ENCODE assay signal across 10 cellular contexts in the genomic region with DNA sequence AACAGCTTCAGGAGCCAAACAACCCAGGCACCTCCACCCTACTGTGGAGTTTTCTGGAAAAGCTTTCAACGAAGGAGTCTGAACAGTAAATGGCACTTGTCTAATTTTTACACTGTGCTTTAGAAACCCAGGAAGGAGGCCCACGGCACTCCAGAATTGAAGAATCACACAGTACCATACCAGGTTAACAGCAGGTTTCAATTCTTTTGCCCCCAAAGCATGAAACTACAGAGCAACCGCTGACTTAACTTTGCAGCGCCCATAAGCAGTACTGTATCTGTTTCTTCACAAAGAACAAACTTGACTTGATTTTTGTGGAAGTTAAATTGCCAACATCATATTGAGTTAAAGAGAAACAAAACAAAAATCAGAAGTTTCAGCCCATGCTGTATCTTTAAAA.
DNase-seq lines count a peak whose midpoint lies in the region; ATAC-seq and TF ChIP-seq lines count a peak whose summit lies in the region.
"Had no signal": no experiment of that assay in that cellular context is flagged by ENCODE, and none has a peak within 500 bp of the region (broad histone marks: within the 10 kb centered on the region; RNA-seq: fewer than 3 reads in every experiment).

No MANE protein-coding gene starts in this region.

- H3K27me3 ChIP-seq in brain microvascular endothelial cell (replicated peaks): no peaks in the 10 kb centered on the region
- H3K27me3 ChIP-seq in aorta (ENCODE audit: control insufficient read depth in 1 of 2, insufficient read depth in 2 of 2, low read length in 1 of 2): no peaks in the 10 kb centered on the region

- H3K4me3 Mint-ChIP-seq in naive thymus-derived CD8-positive, alpha-beta T cell: peak overlapping the region; percentile 86 to 99 (median 93)

- WGBS in aorta, 2 donors: 4 to 10% methylated on average over 4 of the region's 4 CpGs

- POLR2A ChIA-PET in naive thymus-derived CD8-positive, alpha-beta T cell (lab: Charles Lee): interaction anchor here (0.7 to 1.0 kb wide), 2 partner anchors 50 to 51 kb away, joined by 3 read pairs; no protein-coding TSS in a partner anchor

- H3K4me3 ChIP-seq in brain microvascular endothelial cell (ENCODE audit: low read depth, low read length): no peak overlapping the region
- H3K4me3 ChIP-seq in aorta (ENCODE audit: low read length in 2 of 2): peak overlapping the region; percentile 89 to 99

- H3K27ac ChIP-seq in brain microvascular endothelial cell (peak overlapping the region; percentile 96), aorta (ENCODE audit: low read depth in 1 of 2, low read length in 2 of 2) (peak overlapping the region; percentile 89 to 98)

- H3K27me3 Mint-ChIP-seq in naive thymus-derived CD8-positive, alpha-beta T cell: no peaks in the 10 kb centered on the region

- peak overlapping the region; percentile 91 to 98 (median 95) for H3K27ac Mint-ChIP-seq in naive thymus-derived CD8-positive, alpha-beta T cell

- intact Hi-C loops in aorta (cut with DNase I): loop anchor here (5.0 to 10.0 kb wide), 3 partner anchors 35 to 378 kb away; no protein-coding TSS in a partner anchor

- H3K9me3 ChIP-seq in aorta (ENCODE audit: control insufficient read depth, low read length): no peaks in the 10 kb centered on the region

- peak in 1 of 2 donors; percentile 12 for ATAC-seq in naive thymus-derived CD8-positive, alpha-beta T cell
- no peak for ATAC-seq in aorta (ENCODE audit: low FRiP score)

- in situ Hi-C loops in brain microvascular endothelial cell (cut with HindIII; ENCODE audit: low pct_ligation_motif_present, low sequenced_read_pairs): no loop called here

- no peak for TF ChIP-seq CTCF in brain microvascular endothelial cell (IDR thresholded peaks at IDR 0.05; ENCODE audit: low read depth, low read length, missing control alignments)

- peak; percentile 45 for DNase-seq in stimulated activated CD4-positive, alpha-beta T cell treated with anti-CD3 and anti-CD28 coated beads, Interleukin-15, amount 100 ng/mL, for 24 hours
- DNase-seq in stimulated activated CD4-positive, alpha-beta T cell treated with anti-CD3 and anti-CD28 coated beads, Interleukin-4, amount 100 ng/mL, for 4 hours: no peak
- DNase-seq in brain microvascular endothelial cell (no peak), aorta (no peak), NCI-H345 (lab: John Stamatoyannopoulos, UW) (no peak), NCI-H774 (lab: John Stamatoyannopoulos, UW) (no peak), epidermal melanocyte (ENCODE audit: insufficient read length, low spot score) (no peak)
- DNase-seq in naive thymus-derived CD8-positive, alpha-beta T cell: peak in 2 of 10 donors; percentile 6 to 29
- DNase-seq: COR-L47, NCI-H510A had no signal

- peaks cover 5 to 6% of the 10 kb centered on the region in 2 donors for H3K4me1 ChIP-seq in aorta (ENCODE audit: control insufficient read depth in 1 of 2, insufficient read depth in 2 of 2, low read length in 2 of 2)

- peaks cover 46 to 88% (median 80%) of the 10 kb centered on the region in 4 donors for H3K4me1 Mint-ChIP-seq in naive thymus-derived CD8-positive, alpha-beta T cell

- H3K36me3 Mint-ChIP-seq in naive thymus-derived CD8-positive, alpha-beta T cell: peaks cover 0 to 26% (median 2%) of the 10 kb centered on the region in 3 donors

- H3K36me3 ChIP-seq in brain microvascular endothelial cell (replicated peaks) (no peaks in the 10 kb centered on the region), aorta (ENCODE audit: control insufficient read depth in 1 of 2, insufficient read depth in 2 of 2, low read length in 1 of 2) (no peaks in the 10 kb centered on the region)

- no peaks in the 10 kb centered on the region for H3K9me3 Mint-ChIP-seq in naive thymus-derived CD8-positive, alpha-beta T cell
